Comparison of ENCODE assay signal across 2 cellular contexts in the genomic region with DNA sequence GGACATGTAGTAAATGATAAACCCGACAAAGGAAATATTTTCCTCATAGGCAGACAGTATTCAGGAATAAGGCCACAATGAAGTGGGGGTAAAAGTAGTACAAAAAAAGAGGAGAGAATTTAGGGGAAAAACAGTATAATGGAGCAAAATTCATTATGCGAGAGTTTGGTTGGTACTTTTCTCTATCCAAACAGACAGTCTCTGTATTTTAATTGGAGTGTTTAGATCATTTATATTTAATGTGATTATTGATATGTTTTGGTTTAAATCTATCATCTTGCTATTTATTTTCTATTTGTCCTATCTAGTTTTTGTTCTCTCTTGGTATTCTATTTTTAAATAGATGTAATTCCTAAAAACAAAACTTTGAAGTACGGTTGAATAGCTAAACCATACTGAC.
TF ChIP-seq lines count a peak whose summit lies in the region.

No MANE protein-coding gene starts in this region.

TF ChIP-seq in HEK293, 187 proteins besides CTCF, POLR2A, EP300 and RAD21:
- no peak for TF ChIP-seq ZNF777 (tag by site-specific recombination; IDR thresholded peaks at IDR 0.05; ENCODE audit: borderline replicate concordance)
- TF ChIP-seq SETDB1 (IDR thresholded peaks at IDR 0.05; ENCODE audit: insufficient read length, low read length) = peak; percentile 72
- no peak for TF ChIP-seq ZNF843 (tag by site-specific recombination; IDR thresholded peaks at IDR 0.05)

TF ChIP-seq in K562, 482 proteins besides CTCF, POLR2A, EP300 and RAD21:
- TF ChIP-seq POU5F1 (IDR thresholded peaks at IDR 0.05; ENCODE audit: borderline replicate concordance, low read depth, low read length, partially characterized antibody) (no peak), ZNF507 (tag; conservative IDR thresholded peaks at IDR 0.05) (peak; percentile 98), FOXP1 (CRISPR knock-in tag; IDR thresholded peaks at IDR 0.05) (no peak), SMAD4 (CRISPR knock-in tag; conservative IDR thresholded peaks at IDR 0.05) (no peak), ZNF354B (CRISPR knock-in tag; IDR thresholded peaks at IDR 0.05) (peak; percentile 84), SRSF7 (optimal IDR thresholded peaks at IDR 0.05; ENCODE audit: low read depth, low read length) (no peak), ILK (tag; IDR thresholded peaks at IDR 0.05; ENCODE audit: borderline replicate concordance, low read depth) (no peak), ZNF766 (CRISPR knock-in tag; conservative IDR thresholded peaks at IDR 0.05) (no peak), RBM25 (IDR thresholded peaks at IDR 0.05; ENCODE audit: low read depth, low read length, severe bottlenecking) (peak; percentile 40), ERF (CRISPR knock-in tag; IDR thresholded peaks at IDR 0.05) (no peak), ARID1B (IDR thresholded peaks at IDR 0.05) (no peak), KLF16 (IDR thresholded peaks at IDR 0.05) (no peak), XRCC5 (IDR thresholded peaks at IDR 0.05; ENCODE audit: low read depth, low read length) (no peak), SAFB2 (IDR thresholded peaks at IDR 0.05; ENCODE audit: borderline replicate concordance, low read depth, low read length, severe bottlenecking) (no peak), ZNF561 (CRISPR knock-in tag; conservative IDR thresholded peaks at IDR 0.05) (no peak), NRF1 (conservative IDR thresholded peaks at IDR 0.05 in 1 of 2, IDR thresholded peaks at IDR 0.05 in 1 of 2) (no peak)
- TF ChIP-seq, protein P1, sequence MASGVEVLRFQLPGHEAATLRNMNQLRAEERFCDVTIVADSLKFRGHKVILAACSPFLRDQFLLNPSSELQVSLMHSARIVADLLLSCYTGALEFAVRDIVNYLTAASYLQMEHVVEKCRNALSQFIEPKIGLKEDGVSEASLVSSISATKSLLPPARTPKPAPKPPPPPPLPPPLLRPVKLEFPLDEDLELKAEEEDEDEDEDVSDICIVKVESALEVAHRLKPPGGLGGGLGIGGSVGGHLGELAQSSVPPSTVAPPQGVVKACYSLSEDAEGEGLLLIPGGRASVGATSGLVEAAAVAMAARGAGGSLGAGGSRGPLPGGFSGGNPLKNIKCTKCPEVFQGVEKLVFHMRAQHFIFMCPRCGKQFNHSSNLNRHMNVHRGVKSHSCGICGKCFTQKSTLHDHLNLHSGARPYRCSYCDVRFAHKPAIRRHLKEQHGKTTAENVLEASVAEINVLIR (CRISPR knock-in tag; IDR thresholded peaks at IDR 0.05) = no peak
- TF ChIP-seq, protein P2, sequence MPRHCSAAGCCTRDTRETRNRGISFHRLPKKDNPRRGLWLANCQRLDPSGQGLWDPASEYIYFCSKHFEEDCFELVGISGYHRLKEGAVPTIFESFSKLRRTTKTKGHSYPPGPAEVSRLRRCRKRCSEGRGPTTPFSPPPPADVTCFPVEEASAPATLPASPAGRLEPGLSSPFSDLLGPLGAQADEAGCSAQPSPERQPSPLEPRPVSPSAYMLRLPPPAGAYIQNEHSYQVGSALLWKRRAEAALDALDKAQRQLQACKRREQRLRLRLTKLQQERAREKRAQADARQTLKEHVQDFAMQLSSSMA (CRISPR knock-in tag; IDR thresholded peaks at IDR 0.05) = no peak
- TF ChIP-seq, protein P3, sequence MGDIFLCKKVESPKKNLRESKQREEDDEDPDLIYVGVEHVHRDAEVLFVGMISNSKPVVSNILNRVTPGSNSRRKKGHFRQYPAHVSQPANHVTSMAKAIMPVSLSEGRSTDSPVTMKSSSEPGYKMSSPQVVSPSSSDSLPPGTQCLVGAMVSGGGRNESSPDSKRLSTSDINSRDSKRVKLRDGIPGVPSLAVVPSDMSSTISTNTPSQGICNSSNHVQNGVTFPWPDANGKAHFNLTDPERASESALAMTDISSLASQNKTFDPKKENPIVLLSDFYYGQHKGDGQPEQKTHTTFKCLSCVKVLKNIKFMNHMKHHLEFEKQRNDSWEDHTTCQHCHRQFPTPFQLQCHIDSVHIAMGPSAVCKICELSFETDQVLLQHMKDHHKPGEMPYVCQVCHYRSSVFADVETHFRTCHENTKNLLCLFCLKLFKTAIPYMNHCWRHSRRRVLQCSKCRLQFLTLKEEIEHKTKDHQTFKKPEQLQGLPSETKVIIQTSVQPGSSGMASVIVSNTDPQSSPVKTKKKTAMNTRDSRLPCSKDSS (IDR thresholded peaks at IDR 0.05; ENCODE audit: low read depth, partially characterized antibody) = no peak
- TF ChIP-seq, protein P4, sequence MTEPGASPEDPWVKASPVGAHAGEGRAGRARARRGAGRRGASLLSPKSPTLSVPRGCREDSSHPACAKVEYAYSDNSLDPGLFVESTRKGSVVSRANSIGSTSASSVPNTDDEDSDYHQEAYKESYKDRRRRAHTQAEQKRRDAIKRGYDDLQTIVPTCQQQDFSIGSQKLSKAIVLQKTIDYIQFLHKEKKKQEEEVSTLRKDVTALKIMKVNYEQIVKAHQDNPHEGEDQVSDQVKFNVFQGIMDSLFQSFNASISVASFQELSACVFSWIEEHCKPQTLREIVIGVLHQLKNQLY (CRISPR knock-in tag; conservative IDR thresholded peaks at IDR 0.05) = no peak
